8 cellular contexts compared by ENCODE assay signal in the genomic region with DNA sequence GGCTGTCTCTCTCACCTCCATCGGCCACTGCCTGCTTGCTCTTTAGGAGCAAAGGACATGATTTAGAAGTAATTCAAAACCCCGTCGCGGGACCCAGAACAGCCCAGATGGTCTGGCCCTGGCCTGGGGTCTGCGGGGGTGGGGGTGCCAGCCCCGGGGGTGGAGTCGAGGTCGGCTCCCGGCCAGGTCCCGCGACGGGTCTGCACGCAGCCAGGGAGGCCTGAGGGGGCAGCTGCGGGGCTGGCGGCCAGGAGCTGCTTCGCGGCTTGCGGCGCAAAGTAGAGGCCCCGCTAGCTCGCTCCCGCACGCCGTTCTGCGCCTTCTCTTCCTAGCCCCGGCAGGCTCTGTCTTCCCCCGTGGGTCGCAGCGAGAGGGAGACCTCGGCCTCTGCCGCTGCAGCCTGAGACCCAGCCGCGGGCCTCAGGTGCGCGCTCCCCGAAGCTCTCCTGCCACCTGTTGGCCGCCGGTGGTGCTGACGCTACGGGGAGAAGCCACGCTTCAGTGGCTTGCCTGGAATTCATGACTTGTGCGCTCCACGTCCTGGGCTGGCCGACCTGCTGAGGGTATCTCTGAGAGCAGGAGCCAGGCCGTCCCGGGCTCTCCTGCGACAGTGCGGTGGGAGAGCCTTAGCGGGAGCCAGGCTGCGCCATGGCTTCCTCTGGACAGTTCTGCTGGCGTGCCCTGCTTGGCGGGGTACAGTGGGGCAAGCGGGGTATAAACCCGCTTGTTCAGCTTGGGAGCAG.
A peak's percentile ranks its signal among the peaks of the same experiment; 100 is the strongest.
DNase-seq lines count a peak whose midpoint lies in the region; ATAC-seq lines count a peak whose summit lies in the region.

No MANE protein-coding gene starts in this region.

- DNase-seq in ACHN (peak; percentile 72), NCI-H69 (lab: John Stamatoyannopoulos, UW) (peak; percentile 85), memory B cell (ENCODE audit: low spot score in 2 of 2) (peak; percentile 74 to 77)
- DNase-seq in activated CD4-positive, alpha-beta memory T cell treated with anti-CD3 and anti-CD28 coated beads, Interleukin-2, amount 10 ng/mL, durations not matched to agents 7 days and 5 days, result peak; percentile 73
- peak; percentile 42 for DNase-seq in effector CD4-positive, alpha-beta T cell
- DNase-seq in stimulated activated CD8-positive, alpha-beta memory T cell treated with anti-CD3 and anti-CD28 coated beads, Interleukin-15, amount 100 ng/mL, for 1 hour (ENCODE audit: low read depth), result peak; percentile 32

- CTCF ChIA-PET in activated CD4-positive, alpha-beta memory T cell treated with anti-CD3 and anti-CD28 coated beads, Interleukin-2, amount 10 ng/mL, durations not matched to agents 7 days and 5 days (lab: Charles Lee), result interaction anchor here (0.7 to 2.2 kb wide), 12 partner anchors 11 to 256 kb away, joined by 3 to 11 read pairs (median 3); no protein-coding TSS in a partner anchor

- H3K4me3 Mint-ChIP-seq in activated CD4-positive, alpha-beta memory T cell treated with anti-CD3 and anti-CD28 coated beads, Interleukin-2, amount 10 ng/mL, durations not matched to agents 7 days and 5 days, result peak overlapping the region; percentile 47
- H3K4me3 Mint-ChIP-seq in memory B cell, result peak overlapping the region; percentile 83

- POLR2A ChIA-PET in activated CD4-positive, alpha-beta memory T cell treated with anti-CD3 and anti-CD28 coated beads, Interleukin-2, amount 10 ng/mL, durations not matched to agents 7 days and 5 days (lab: Charles Lee), result no interaction called here

- H3K9me3 Mint-ChIP-seq in activated CD4-positive, alpha-beta memory T cell treated with anti-CD3 and anti-CD28 coated beads, Interleukin-2, amount 10 ng/mL, durations not matched to agents 7 days and 5 days, result no peaks in the 10 kb centered on the region
- H3K9me3 Mint-ChIP-seq in memory B cell, result peaks cover 2% of the 10 kb centered on the region

- H3K27me3 Mint-ChIP-seq in activated CD4-positive, alpha-beta memory T cell treated with anti-CD3 and anti-CD28 coated beads, Interleukin-2, amount 10 ng/mL, durations not matched to agents 7 days and 5 days, result peaks cover 65% of the 10 kb centered on the region
- H3K27me3 Mint-ChIP-seq in memory B cell, result peaks cover 13% of the 10 kb centered on the region

- H3K36me3 Mint-ChIP-seq in activated CD4-positive, alpha-beta memory T cell treated with anti-CD3 and anti-CD28 coated beads, Interleukin-2, amount 10 ng/mL, durations not matched to agents 7 days and 5 days (ENCODE audit: low read depth), result no peaks in the 10 kb centered on the region
- no peaks in the 10 kb centered on the region for H3K36me3 Mint-ChIP-seq in memory B cell

- ATAC-seq in GM18511 (IDR thresholded peaks at IDR 0.05; ENCODE audit: unreplicated experiment), result peak; percentile 89
- peak; percentile 83 for ATAC-seq in HG03135 (IDR thresholded peaks at IDR 0.05; ENCODE audit: unreplicated experiment)
- ATAC-seq in memory B cell (ENCODE audit: low read depth), result peak; percentile 96

- H3K4me1 Mint-ChIP-seq in activated CD4-positive, alpha-beta memory T cell treated with anti-CD3 and anti-CD28 coated beads, Interleukin-2, amount 10 ng/mL, durations not matched to agents 7 days and 5 days, result peaks cover 2% of the 10 kb centered on the region
- peaks cover 2% of the 10 kb centered on the region for H3K4me1 Mint-ChIP-seq in memory B cell

- in situ Hi-C loops in ACHN (cut with HindIII; ENCODE audit: low pct_ligation_motif_present, low pct_unique_long_range_greater_than_20kb, low sequenced_read_pairs), result no loop called here

- H3K27ac Mint-ChIP-seq in activated CD4-positive, alpha-beta memory T cell treated with anti-CD3 and anti-CD28 coated beads, Interleukin-2, amount 10 ng/mL, durations not matched to agents 7 days and 5 days, result no peak overlapping the region
- H3K27ac Mint-ChIP-seq in memory B cell, result no peak overlapping the region

Comparison
In these comparisons a context has a peak if more than half of its experiments do, and no peak if none do; other contexts are left out.
1. Peak in every context shown above with its lines: DNase-seq and ATAC-seq.
2. DNase-seq: peak in every context shown above with its lines; median percentile 85 in NCI-H69; 76 in memory B cell; 73 in activated CD4-positive, alpha-beta memory T cell treated with anti-CD3 and anti-CD28 coated beads, Interleukin-2, amount 10 ng/mL, durations not matched to agents 7 days and 5 days; 72 in ACHN; 42 in effector CD4-positive, alpha-beta T cell; 32 in stimulated activated CD8-positive, alpha-beta memory T cell treated with anti-CD3 and anti-CD28 coated beads, Interleukin-15, amount 100 ng/mL, for 1 hour.